ENCODE assay signal across 5 cellular contexts in the genomic region with DNA sequence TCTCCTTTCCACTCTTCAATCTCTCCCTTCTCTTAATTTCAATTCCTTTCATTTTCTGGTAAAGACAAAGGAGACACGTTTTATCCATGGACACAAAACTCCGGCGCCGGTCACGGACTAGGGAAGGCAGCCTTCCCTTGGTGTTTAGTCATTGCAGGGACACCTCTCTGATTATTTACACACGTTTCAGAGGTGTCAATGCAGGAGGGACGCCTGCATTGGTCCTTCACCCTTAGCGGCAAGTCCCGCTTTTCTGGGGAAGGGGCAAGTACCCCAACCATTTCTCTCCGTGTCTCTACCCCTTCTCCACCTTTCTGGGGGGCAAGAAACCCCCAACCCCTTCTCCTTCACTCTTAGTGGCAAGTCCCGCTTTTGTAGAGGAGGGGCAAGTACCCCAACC. TPM values are rescaled to one million over a fixed set of nuclear protein-coding genes. Genes with fewer than 3 reads are reported as not detected.
"Had no signal": no experiment of that assay in that cellular context is flagged by ENCODE, and none has a peak within 500 bp of the region (broad histone marks: within the 10 kb centered on the region; RNA-seq: fewer than 3 reads in every experiment).

No MANE protein-coding gene starts in this region.

RNA-seq across cellular contexts. Expression of gene A2ML1, which starts 16.9 kb away (rescaled TPM):
- total RNA-seq: HT-29, LHCN-M2, MCF 10A, OCI-LY7 had no signal
- polyA plus RNA-seq: SK-N-SH had no signal
